ENCODE assay signal across 8 cellular contexts in genomic region chr17:42548070-42548837, GRCh38. TPM values are rescaled to one million over a fixed set of nuclear protein-coding genes. Genes with fewer than 3 reads are reported as not detected.
DNase-seq lines count a peak whose midpoint lies in the region; ATAC-seq, FAIRE-seq and TF ChIP-seq lines count a peak whose summit lies in the region.

No MANE protein-coding gene starts in this region.

- RAD21 ChIA-PET in GM12878 (lab: Charles Lee; ENCODE audit: unreplicated experiment): interaction anchor here (0.6 to 2.0 kb wide), 12 partner anchors 11 to 450 kb away, joined by 3 to 11 read pairs (median 4); partner anchors contain the start of genes BECN1, NAGLU, PLEKHH3 and PSMC3IP

- POLR2A ChIA-PET in GM12878 (lab: Charles Lee): interaction anchor here (1.0 to 1.6 kb wide), 5 partner anchors 12 to 107 kb away, joined by 3 to 11 read pairs (median 4); partner anchors contain the start of genes NAGLU and PSMC3IP

- TF ChIP-seq CTCF in GM12873 (IDR thresholded peaks at IDR 0.05; ENCODE audit: insufficient read depth, low read depth, low read length, missing control alignments): peak; percentile 57
- peak; percentile 60 to 71 (median 69); a peak in 5 of 6 replicates for TF ChIP-seq CTCF in GM12878 (IDR thresholded peaks at IDR 0.05 in 2 of 3, conservative IDR thresholded peaks at IDR 0.05 in 1 of 3; ENCODE audit: control insufficient read depth in 2 of 3, extremely low read depth in 1 of 3, insufficient read depth in 1 of 3, low read depth in 3 of 3, low read length in 3 of 3)

- ATAC-seq in HG03442 (IDR thresholded peaks at IDR 0.05; ENCODE audit: unreplicated experiment): peak; percentile 63
- ATAC-seq in GM12878: peak; percentile 96
- peak; percentile 74 for ATAC-seq in left lobe of liver
- no peak for ATAC-seq in GM21528 (IDR thresholded peaks at IDR 0.05; ENCODE audit: low FRiP score, unreplicated experiment)

- H3K4me3 ChIP-seq in GM12878: peak overlapping the region; percentile 58

- BruUV-seq in GM12878 (replicated peaks; lab: Mats Ljungman, UMichigan): no TSS peak

- peak overlapping the region; percentile 56 for H3K9ac ChIP-seq in GM12878 (ENCODE audit: control insufficient read depth, insufficient read depth, low read length)

- peak; percentile 41 for FAIRE-seq in GM12878 (lab: Jason Lieb, UNC)

- SMC1A ChIA-PET in GM12878 (lab: Charles Lee; ENCODE audit: uncharacterized antibody, unreplicated experiment): interaction anchor here (0.7 to 2.0 kb wide), 9 partner anchors 10 to 276 kb away, joined by 3 to 11 read pairs (median 4); partner anchors contain the start of genes BECN1, MLX and NAGLU

- TF ChIP-seq RAD21 in GM12878 (IDR thresholded peaks at IDR 0.05; ENCODE audit: insufficient read depth, low read depth, low read length): peak; percentile 59

- H3K27ac ChIP-seq in GM12878 (ENCODE audit: control insufficient read depth, insufficient read depth): no peak overlapping the region

- peak overlapping the region; percentile 75 for H2AFZ ChIP-seq in GM12878 (ENCODE audit: control insufficient read depth, low read depth, low read length)

- no peaks in the 10 kb centered on the region for H3K9me3 ChIP-seq in GM12878 (replicated peaks; ENCODE audit: control insufficient read depth, insufficient read depth, low read length)

- WGBS in GM12878 (ENCODE audit: insufficient coverage, insufficient replicate concordance, low lambda C conversion rate, missing lambda C conversion rate): 41% methylated on average over 60 of the region's 74 CpGs

- no peaks in the 10 kb centered on the region for H3K27me3 ChIP-seq in GM12878 (replicated peaks in 1 of 2; ENCODE audit: control insufficient read depth in 2 of 2, insufficient read depth in 2 of 2, low read length in 1 of 2)

- peaks cover 11% of the 10 kb centered on the region for H3K4me1 ChIP-seq in GM12878 (ENCODE audit: control insufficient read depth, insufficient read depth, low read length)

- DNase-seq in SW480 (ENCODE audit: low spot score) (peak; percentile 67), GM12878 (ENCODE audit: low read depth, low spot score) (no peak), left lobe of liver (ENCODE audit: low spot score) (peak; percentile 80), putamen (ENCODE audit: low spot score) (no peak)
- peak; percentile 51 to 62 for DNase-seq in stimulated activated CD8-positive, alpha-beta memory T cell treated with anti-CD3 and anti-CD28 coated beads, Interleukin-15, amount 100 ng/mL, for 4 hours (ENCODE audit: low read depth in 2 of 2)

- no peak for TF ChIP-seq EP300 in GM12878 (IDR thresholded peaks at IDR 0.05; ENCODE audit: borderline replicate concordance in 1 of 2, control insufficient read depth in 1 of 2, low read depth in 2 of 2, low read length in 2 of 2)

- H3K4me2 ChIP-seq in GM12878 (ENCODE audit: control insufficient read depth, insufficient read depth): peak overlapping the region; percentile 92

- no peaks in the 10 kb centered on the region; a peak in 2 of 4 replicates for H3K36me3 ChIP-seq in GM12878 (ENCODE audit: control insufficient read depth in 2 of 2, insufficient read depth in 2 of 2, low read length in 1 of 2)

- in situ Hi-C loops in GM12878 (cut with MboI): no loop called here

- intact Hi-C loops in GM12878 (cut with micrococcal nuclease; ENCODE audit: unreplicated experiment): loop anchor here (5.0 kb wide), 1 partner anchor 214 kb away; the partner anchor contains the start of gene RAMP2

- no peaks in the 10 kb centered on the region for H3K79me2 ChIP-seq in GM12878 (ENCODE audit: control insufficient read depth, insufficient read depth, low read length)

- H4K20me1 ChIP-seq in GM12878 (ENCODE audit: control insufficient read depth, insufficient read depth): no peaks in the 10 kb centered on the region

- CTCF ChIA-PET in GM12878 (lab: Yijun Ruan, JAX): interaction anchor here (0.6 to 3.0 kb wide), 22 partner anchors 9 to 300 kb away, joined by 3 to 21 read pairs (median 4); partner anchors contain the start of genes MLX, NAGLU, PLEKHH3 and PSMC3IP

- TF ChIP-seq POLR2A in GM12878 (IDR thresholded peaks at IDR 0.05; ENCODE audit: low read depth, low read length): peak; percentile 71; the same call in 1 of the 2 replicates

RNA-seq across cellular contexts. Expression of gene HSD17B1, which starts 4.5 kb away (rescaled TPM):
- total RNA-seq in GM12878 (2013; cell fraction: nucleolus; rRNA removed): 1.6 and 2.3 TPM in 2 replicates
- total RNA-seq in GM12878 (2014; rRNA removed) (0.44 and 1.1 TPM in 2 replicates), GM12878 (2014; rRNA removed; fragmentation: Illumina TruSeq; extraction: Trizol) (0.14 and 0.36 TPM in 2 replicates), GM12878 (2021) (0.61 and 0.67 TPM in 2 replicates), left lobe of liver (1.3 TPM)
- 0.63 TPM for polyA plus RNA-seq in GM12878 (2011; ENCODE audit: low read depth)
- polyA plus RNA-seq in GM12878 (2011; rRNA removed) (0.19 and 0.29 TPM in 2 replicates), GM12878 (2014; fragmentation: Illumina TruSeq; extraction: Trizol) (0.06 and 0.15 TPM in 2 replicates), GM12878 (2014; fragmentation: Nextera tagmentation; extraction: Ambion mirVana) (under 1 TPM; 0.21 to 0.26 TPM), GM12878 (2014; rRNA removed) (0.22 and 0.47 TPM in 2 replicates), GM12878 (2016; fragmentation: Nextera tagmentation; extraction: Ambion mirVana) (1 to 10 TPM in 1 of 2 experiments, under 1 TPM in 1; 0.73 to 1.1 TPM)
- 0.39 and 0.65 TPM in 2 replicates for polyA plus RNA-seq in GM12878 (2011; cell fraction: cytosol; rRNA removed)
- 0.86 and 0.99 TPM in 2 replicates for polyA plus RNA-seq in GM12878 (2011; cell fraction: nucleus; rRNA removed)
- 0.53 and 0.89 TPM in 2 replicates for polyA plus RNA-seq in GM12878 (2012)
- polyA minus RNA-seq in GM12878 (2011; rRNA and poly(A)+ RNA removed): 0.15 and 0.72 TPM in 2 replicates
- not detected in 2 replicates for polyA minus RNA-seq in GM12878 (2011; cell fraction: cytosol; rRNA and poly(A)+ RNA removed)
- polyA minus RNA-seq in GM12878 (2011; cell fraction: nucleus; rRNA and poly(A)+ RNA removed): 0.60 and 1.7 TPM in 2 replicates

RNA-seq across cellular contexts. Expression of gene NAGLU, which starts 12.2 kb away (rescaled TPM):
- 41.7 and 43.3 TPM in 2 replicates for total RNA-seq in GM12878 (2013; cell fraction: nucleolus; rRNA removed)
- 19.0 and 23.1 TPM in 2 replicates for total RNA-seq in GM12878 (2014; rRNA removed)
- total RNA-seq in GM12878 (2014; rRNA removed; fragmentation: Illumina TruSeq; extraction: Trizol): 8.2 and 8.5 TPM in 2 replicates
- 25.8 and 27.4 TPM in 2 replicates for total RNA-seq in GM12878 (2021)
- 5.0 TPM for polyA plus RNA-seq in GM12878 (2011; ENCODE audit: low read depth)
- polyA plus RNA-seq in GM12878 (2011; rRNA removed): 4.6 and 9.3 TPM in 2 replicates
- 13.1 and 20.9 TPM in 2 replicates for polyA plus RNA-seq in GM12878 (2011; cell fraction: cytosol; rRNA removed)
- polyA plus RNA-seq in GM12878 (2011; cell fraction: nucleus; rRNA removed): 56.0 and 60.4 TPM in 2 replicates
- polyA plus RNA-seq in GM12878 (2012): 13.8 and 15.5 TPM in 2 replicates
- 2.4 and 6.8 TPM in 2 replicates for polyA plus RNA-seq in GM12878 (2014; fragmentation: Illumina TruSeq; extraction: Trizol)
- polyA plus RNA-seq in GM12878 (2014; fragmentation: Nextera tagmentation; extraction: Ambion mirVana): under 1 TPM; 0.23 to 0.69 TPM
- 27.5 and 34.8 TPM in 2 replicates for polyA plus RNA-seq in GM12878 (2014; rRNA removed)
- 10 to 100 TPM in 1 of 2 experiments, 1 to 10 TPM in 1; 2.9 to 19.6 TPM for polyA plus RNA-seq in GM12878 (2016; fragmentation: Nextera tagmentation; extraction: Ambion mirVana)
- polyA minus RNA-seq in GM12878 (2011; rRNA and poly(A)+ RNA removed): 7.9 and 20.1 TPM in 2 replicates
- 8.2 and 11.0 TPM in 2 replicates for polyA minus RNA-seq in GM12878 (2011; cell fraction: cytosol; rRNA and poly(A)+ RNA removed)
- 23.8 and 27.5 TPM in 2 replicates for polyA minus RNA-seq in GM12878 (2011; cell fraction: nucleus; rRNA and poly(A)+ RNA removed)
- 44.4 TPM for total RNA-seq in left lobe of liver

RNA-seq across cellular contexts. Expression of gene COASY, which starts 13.7 kb away (rescaled TPM):
- total RNA-seq in GM12878 (2013; cell fraction: nucleolus; rRNA removed): 25.0 and 29.9 TPM in 2 replicates
- total RNA-seq in GM12878 (2014; rRNA removed) (27.8 and 31.3 TPM in 2 replicates), GM12878 (2014; rRNA removed; fragmentation: Illumina TruSeq; extraction: Trizol) (18.6 TPM in 2 replicates), GM12878 (2021) (81.9 and 88.5 TPM in 2 replicates), left lobe of liver (78.8 TPM)
- polyA plus RNA-seq in GM12878 (2011; ENCODE audit: low read depth): 32.2 TPM
- polyA plus RNA-seq in GM12878 (2011; rRNA removed) (19.9 and 33.1 TPM in 2 replicates), GM12878 (2014; fragmentation: Illumina TruSeq; extraction: Trizol) (28.0 and 38.1 TPM in 2 replicates), GM12878 (2014; fragmentation: Nextera tagmentation; extraction: Ambion mirVana) (10 to 100 TPM; 39.8 to 46.6 TPM), GM12878 (2014; rRNA removed) (52.5 and 57.8 TPM in 2 replicates), GM12878 (2016; fragmentation: Nextera tagmentation; extraction: Ambion mirVana) (10 to 100 TPM; 88.1 to 93.9 TPM)
- polyA plus RNA-seq in GM12878 (2011; cell fraction: cytosol; rRNA removed): 43.3 and 50.8 TPM in 2 replicates
- polyA plus RNA-seq in GM12878 (2011; cell fraction: nucleus; rRNA removed): 260 and 275 TPM in 2 replicates
- polyA plus RNA-seq in GM12878 (2012): 64.1 and 86.9 TPM in 2 replicates
- polyA minus RNA-seq in GM12878 (2011; rRNA and poly(A)+ RNA removed): 21.3 and 34.8 TPM in 2 replicates
- 23.2 and 23.4 TPM in 2 replicates for polyA minus RNA-seq in GM12878 (2011; cell fraction: cytosol; rRNA and poly(A)+ RNA removed)
- 28.2 and 43.9 TPM in 2 replicates for polyA minus RNA-seq in GM12878 (2011; cell fraction: nucleus; rRNA and poly(A)+ RNA removed)

RNA-seq across cellular contexts. Expression of gene MLX, which starts 18.6 kb away (rescaled TPM):
- total RNA-seq in GM12878 (2013; cell fraction: nucleolus; rRNA removed): 60.5 and 62.5 TPM in 2 replicates
- total RNA-seq in GM12878 (2014; rRNA removed): 37.1 and 39.5 TPM in 2 replicates
- total RNA-seq in GM12878 (2014; rRNA removed; fragmentation: Illumina TruSeq; extraction: Trizol): 34.1 and 34.4 TPM in 2 replicates
- total RNA-seq in GM12878 (2021): 38.3 and 41.5 TPM in 2 replicates
- polyA plus RNA-seq in GM12878 (2011; ENCODE audit: low read depth): 23.2 TPM
- polyA plus RNA-seq in GM12878 (2011; rRNA removed): 41.2 and 48.9 TPM in 2 replicates
- polyA plus RNA-seq in GM12878 (2011; cell fraction: cytosol; rRNA removed): 46.2 and 53.0 TPM in 2 replicates
- 103 and 133 TPM in 2 replicates for polyA plus RNA-seq in GM12878 (2011; cell fraction: nucleus; rRNA removed)
- 30.5 and 32.5 TPM in 2 replicates for polyA plus RNA-seq in GM12878 (2012)
- polyA plus RNA-seq in GM12878 (2014; fragmentation: Illumina TruSeq; extraction: Trizol): 59.2 and 61.1 TPM in 2 replicates
- 10 to 100 TPM; 38.3 to 49.1 TPM for polyA plus RNA-seq in GM12878 (2014; fragmentation: Nextera tagmentation; extraction: Ambion mirVana)
- polyA plus RNA-seq in GM12878 (2014; rRNA removed): 65.0 and 66.1 TPM in 2 replicates
- 10 to 100 TPM; 40.6 to 47.4 TPM for polyA plus RNA-seq in GM12878 (2016; fragmentation: Nextera tagmentation; extraction: Ambion mirVana)
- 65.2 and 81.9 TPM in 2 replicates for polyA minus RNA-seq in GM12878 (2011; rRNA and poly(A)+ RNA removed)
- polyA minus RNA-seq in GM12878 (2011; cell fraction: cytosol; rRNA and poly(A)+ RNA removed): 16.7 and 28.9 TPM in 2 replicates
- 34.8 and 58.3 TPM in 2 replicates for polyA minus RNA-seq in GM12878 (2011; cell fraction: nucleus; rRNA and poly(A)+ RNA removed)
- total RNA-seq in left lobe of liver: 38.7 TPM

RNA-seq across cellular contexts. Expression of gene PSMC3IP, which starts 29.3 kb away (rescaled TPM):
- total RNA-seq in GM12878 (2013; cell fraction: nucleolus; rRNA removed): 9.0 and 9.9 TPM in 2 replicates
- total RNA-seq in GM12878 (2014; rRNA removed) (17.4 and 18.7 TPM in 2 replicates), GM12878 (2014; rRNA removed; fragmentation: Illumina TruSeq; extraction: Trizol) (12.0 and 12.1 TPM in 2 replicates), GM12878 (2021) (14.7 and 18.0 TPM in 2 replicates), left lobe of liver (0.65 TPM)
- 9.6 TPM for polyA plus RNA-seq in GM12878 (2011; ENCODE audit: low read depth)
- polyA plus RNA-seq in GM12878 (2011; rRNA removed) (13.5 and 15.0 TPM in 2 replicates), GM12878 (2014; fragmentation: Illumina TruSeq; extraction: Trizol) (25.9 and 28.5 TPM in 2 replicates), GM12878 (2014; fragmentation: Nextera tagmentation; extraction: Ambion mirVana) (1 to 10 TPM; 6.8 to 7.1 TPM), GM12878 (2014; rRNA removed) (24.8 and 26.8 TPM in 2 replicates), GM12878 (2016; fragmentation: Nextera tagmentation; extraction: Ambion mirVana) (10 to 100 TPM; 33.1 to 34.5 TPM)
- 7.3 and 9.3 TPM in 2 replicates for polyA plus RNA-seq in GM12878 (2011; cell fraction: cytosol; rRNA removed)
- 29.3 and 29.5 TPM in 2 replicates for polyA plus RNA-seq in GM12878 (2011; cell fraction: nucleus; rRNA removed)
- 8.4 and 13.5 TPM in 2 replicates for polyA plus RNA-seq in GM12878 (2012)
- 10.9 and 11.5 TPM in 2 replicates for polyA minus RNA-seq in GM12878 (2011; rRNA and poly(A)+ RNA removed)
- 3.3 and 4.7 TPM in 2 replicates for polyA minus RNA-seq in GM12878 (2011; cell fraction: cytosol; rRNA and poly(A)+ RNA removed)
- polyA minus RNA-seq in GM12878 (2011; cell fraction: nucleus; rRNA and poly(A)+ RNA removed): 10.9 and 16.8 TPM in 2 replicates

Comparison
In these comparisons a context has a peak if more than half of its experiments do, and no peak if none do; other contexts are left out.
1. DNase-seq: peak in SW480 (single experiment), left lobe of liver (single experiment) and stimulated activated CD8-positive, alpha-beta memory T cell treated with anti-CD3 and anti-CD28 coated beads, Interleukin-15, amount 100 ng/mL, for 4 hours (2 of 2); none in GM12878 (single experiment) and putamen (single experiment).